Comparison of ENCODE assay signal across 7 cellular contexts in the genomic region with DNA sequence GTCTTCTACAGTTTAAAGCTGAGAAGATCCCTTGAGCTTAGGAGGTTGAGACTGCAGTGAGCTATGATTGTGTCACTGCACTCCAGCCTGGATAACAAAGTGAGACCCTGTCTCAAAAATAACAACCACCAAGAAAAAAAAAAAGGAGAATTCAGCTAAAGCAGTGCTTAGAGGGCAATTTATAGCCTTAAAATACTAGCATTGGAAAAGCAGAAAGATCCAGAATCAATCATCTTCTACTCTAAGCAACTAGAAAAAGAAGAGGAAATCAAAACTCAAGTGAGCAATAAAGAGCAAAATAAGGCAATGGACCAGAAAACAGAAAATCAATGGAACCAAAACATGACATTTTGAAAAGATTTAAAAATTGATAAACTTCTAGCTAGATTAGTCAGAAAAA. TPM values are rescaled to one million over a fixed set of nuclear protein-coding genes. Genes with fewer than 3 reads are reported as not detected.
DNase-seq lines count a peak whose midpoint lies in the region; ATAC-seq and TF ChIP-seq lines count a peak whose summit lies in the region.

No MANE protein-coding gene starts in this region.

- peaks cover 54% of the 10 kb centered on the region for H3K9me3 Mint-ChIP-seq in WTC11
- H3K9me3 Mint-ChIP-seq in stimulated activated memory B cell treated with anti-CD40 and anti-IgM and Interleukin-4, amounts not matched to agents 10 μg/mL and 1 μg/mL and 100 μg/mL, for 72 hours, result peaks cover 13% of the 10 kb centered on the region

- H3K27me3 ChIP-seq in HUES48 (ENCODE audit: control insufficient read depth, insufficient read depth, low read length) (0 out of 2 replicates have a peak, but pooled peaks cover 7% of the 10 kb centered on the region), iPS-15b (ENCODE audit: control insufficient read depth, insufficient read depth, low read length) (peaks cover 8% of the 10 kb centered on the region)

- peaks cover 11% of the 10 kb centered on the region for H3K4me1 Mint-ChIP-seq in WTC11
- peaks cover 27% of the 10 kb centered on the region for H3K4me1 Mint-ChIP-seq in stimulated activated memory B cell treated with anti-CD40 and anti-IgM and Interleukin-4, amounts not matched to agents 10 μg/mL and 1 μg/mL and 100 μg/mL, for 72 hours

- H3K9me3 ChIP-seq in HUES48 (ENCODE audit: control insufficient read depth, insufficient read depth, low read length) (peaks cover 16% of the 10 kb centered on the region), iPS-15b (ENCODE audit: control insufficient read depth, insufficient read depth, low read length) (peaks cover 3% of the 10 kb centered on the region)

- H3K4me1 ChIP-seq in HUES48 (ENCODE audit: control insufficient read depth, insufficient read depth, low read length) (peaks cover 11% of the 10 kb centered on the region), iPS-15b (ENCODE audit: control insufficient read depth, insufficient read depth, low read length) (peaks cover 6% of the 10 kb centered on the region)

- peaks cover 35% of the 10 kb centered on the region for H3K27me3 Mint-ChIP-seq in WTC11 (ENCODE audit: low read depth)
- H3K27me3 Mint-ChIP-seq in stimulated activated memory B cell treated with anti-CD40 and anti-IgM and Interleukin-4, amounts not matched to agents 10 μg/mL and 1 μg/mL and 100 μg/mL, for 72 hours, result no peaks in the 10 kb centered on the region

- POLR2A ChIA-PET in WTC11 (lab: Charles Lee), result interaction anchor here (0.8 kb wide), 2 partner anchors 23 to 79 kb away, joined by 3 read pairs; a partner anchor contains a TSS

- H3K9ac ChIP-seq in HUES48 (ENCODE audit: low read depth, low read length) (no peak overlapping the region), iPS-15b (ENCODE audit: low read depth, low read length) (no peak overlapping the region)

- CTCF ChIA-PET in WTC11 (lab: Charles Lee), result interaction anchor here (0.6 to 4.2 kb wide), 3 partner anchors 70 to 134 kb away, joined by 4 to 30 read pairs (median 10); a partner anchor contains a TSS

- DNase-seq in WTC11 (ENCODE audit: low spot score), result no peak
- DNase-seq in A172 (ENCODE audit: low spot score), result no peak
- no peak for DNase-seq in NCI-H2196 treated with DMSO at 0.1 percent for 48 hours (lab: John Stamatoyannopoulos, UW; ENCODE audit: unreplicated experiment)
- no peak for DNase-seq in DMS 273 (lab: John Stamatoyannopoulos, UW; ENCODE audit: unreplicated experiment)

- TF ChIP-seq CTCF in WTC11 (IDR thresholded peaks at IDR 0.05), result no peak

- no peak overlapping the region for H3K27ac Mint-ChIP-seq in WTC11
- H3K27ac Mint-ChIP-seq in stimulated activated memory B cell treated with anti-CD40 and anti-IgM and Interleukin-4, amounts not matched to agents 10 μg/mL and 1 μg/mL and 100 μg/mL, for 72 hours, result peak overlapping the region; percentile 98

- H3K27ac ChIP-seq in HUES48 (ENCODE audit: low read depth, low read length), result no peak overlapping the region

- peaks cover 35% of the 10 kb centered on the region for H3K36me3 Mint-ChIP-seq in WTC11
- peaks cover 42% of the 10 kb centered on the region for H3K36me3 Mint-ChIP-seq in stimulated activated memory B cell treated with anti-CD40 and anti-IgM and Interleukin-4, amounts not matched to agents 10 μg/mL and 1 μg/mL and 100 μg/mL, for 72 hours

- H3K4me3 Mint-ChIP-seq in WTC11, result peak overlapping the region; percentile 62
- H3K4me3 Mint-ChIP-seq in stimulated activated memory B cell treated with anti-CD40 and anti-IgM and Interleukin-4, amounts not matched to agents 10 μg/mL and 1 μg/mL and 100 μg/mL, for 72 hours, result peak overlapping the region; percentile 93

- no peak for ATAC-seq in WTC11
- ATAC-seq in stimulated activated memory B cell treated with anti-CD40 and anti-IgM and Interleukin-4, amounts not matched to agents 10 μg/mL and 1 μg/mL and 100 μg/mL, for 72 hours, result no peak

- H3K4me3 ChIP-seq in HUES48 (ENCODE audit: low read depth, low read length), result peak overlapping the region; percentile 50
- H3K4me3 ChIP-seq in iPS-15b (ENCODE audit: low read depth, low read length), result peak overlapping the region; percentile 40

- no peaks in the 10 kb centered on the region for H3K36me3 ChIP-seq in HUES48 (ENCODE audit: control insufficient read depth, insufficient read depth, low read length)
- no peaks in the 10 kb centered on the region for H3K36me3 ChIP-seq in iPS-15b (ENCODE audit: control insufficient read depth, insufficient read depth, low read length)

TF ChIP-seq in WTC11, 78 proteins besides CTCF, POLR2A, EP300 and RAD21:
- no peak for TF ChIP-seq RELA (CRISPR knock-in tag; IDR thresholded peaks at IDR 0.05; ENCODE audit: borderline replicate concordance)
- no peak for TF ChIP-seq IRF2 (CRISPR knock-in tag; IDR thresholded peaks at IDR 0.05; ENCODE audit: borderline replicate concordance, low read depth)

RNA-seq across cellular contexts. Expression of a gene that starts 0.6 kb away (rescaled TPM):
- total RNA-seq in WTC11 (2021), result 12.6 to 15.1 TPM (median 14.5 TPM) in 3 replicates
- 46.1 and 48.0 TPM in 2 replicates for total RNA-seq in A172 (2014; rRNA removed; shearing (Covaris generic))
